Comparison of ENCODE assay signal across 9 cellular contexts in the genomic region with DNA sequence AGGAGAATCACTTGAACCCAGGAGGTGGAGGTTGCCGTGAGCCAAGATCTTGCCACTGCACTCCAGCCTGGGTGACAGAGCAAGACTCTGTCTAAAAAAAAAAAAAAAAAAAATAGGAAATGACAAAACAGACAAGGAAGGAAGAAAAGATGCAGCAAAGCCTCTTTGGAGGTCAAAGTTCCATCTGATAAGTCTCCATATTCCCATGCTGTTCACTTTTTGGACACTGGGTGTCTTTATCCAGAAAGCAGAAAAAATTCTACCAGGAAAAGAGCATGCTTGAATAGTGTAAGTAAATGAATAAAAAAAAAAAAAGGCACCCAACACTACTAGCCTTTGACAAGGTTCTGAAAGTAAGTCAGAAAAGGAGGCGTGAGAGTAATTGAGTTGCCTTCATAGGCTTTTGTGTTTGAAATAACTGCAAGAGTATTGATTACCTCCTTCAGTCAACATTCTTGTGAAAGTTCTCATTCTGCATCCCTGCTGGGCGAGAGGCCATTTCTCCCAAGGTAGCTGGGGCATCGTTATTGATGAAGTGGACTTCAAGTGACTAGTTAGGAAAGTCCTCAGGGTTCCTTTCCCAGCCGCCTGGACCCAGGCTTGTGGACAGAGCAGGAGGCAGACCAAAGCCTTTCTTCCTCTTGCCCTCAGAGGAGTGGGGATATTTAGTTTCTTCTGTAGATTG.
A peak's percentile ranks its signal among the peaks of the same experiment; 100 is the strongest.
DNase-seq lines count a peak whose midpoint lies in the region; ATAC-seq and TF ChIP-seq lines count a peak whose summit lies in the region.
"Had no signal": no experiment of that assay in that cellular context is flagged by ENCODE, and none has a peak within 500 bp of the region (broad histone marks: within the 10 kb centered on the region; RNA-seq: fewer than 3 reads in every experiment).

No MANE protein-coding gene starts in this region.

- no peaks in the 10 kb centered on the region for H3K27me3 Mint-ChIP-seq in activated CD4-positive, alpha-beta T cell treated with anti-CD3 and anti-CD28 coated beads, Interleukin-2, amount 10 ng/mL, durations not matched to agents 7 days and 5 days

- TF ChIP-seq CTCF in adrenal gland (IDR thresholded peaks at IDR 0.05), result peak in 4 of 6 experiments; percentile 10 to 39 (median 34)
- TF ChIP-seq CTCF in right lobe of liver (IDR thresholded peaks at IDR 0.05), result peak; percentile 17 to 29 (median 23)

- H3K36me3 ChIP-seq in adrenal gland (replicated peaks in 1 of 2) (no peaks in the 10 kb centered on the region), right lobe of liver (no peaks in the 10 kb centered on the region)
- H3K36me3 ChIP-seq: SJSA1 had no signal

- no peak overlapping the region for H3K27ac Mint-ChIP-seq in activated CD4-positive, alpha-beta T cell treated with anti-CD3 and anti-CD28 coated beads, Interleukin-2, amount 10 ng/mL, durations not matched to agents 7 days and 5 days

- peak; percentile 26 for DNase-seq in AG08396 (ENCODE audit: low spot score)
- peak; percentile 40 for DNase-seq in HT1080 (ENCODE audit: low read depth)
- no peak for DNase-seq in adrenal gland
- no peak for DNase-seq in right lobe of liver
- DNase-seq in stimulated activated CD4-positive, alpha-beta T cell treated with anti-CD3 and anti-CD28 coated beads, Interleukin-4, amount 100 ng/mL, for 1 hour, result no peak
- no peak for DNase-seq in kidney glomerular epithelial cell (lab: John Stamatoyannopoulos, UW)
- no peak for DNase-seq in activated CD4-positive, alpha-beta T cell treated with anti-CD3 and anti-CD28 coated beads, Interleukin-2, amount 10 ng/mL, durations not matched to agents 7 days and 5 days

- no peak for TF ChIP-seq POLR2A in adrenal gland (IDR thresholded peaks at IDR 0.05)
- no peak for TF ChIP-seq POLR2A in right lobe of liver (IDR thresholded peaks at IDR 0.05)

- peaks cover 6% of the 10 kb centered on the region for H3K4me1 Mint-ChIP-seq in activated CD4-positive, alpha-beta T cell treated with anti-CD3 and anti-CD28 coated beads, Interleukin-2, amount 10 ng/mL, durations not matched to agents 7 days and 5 days

- peak; percentile 52 to 81 (median 66) for ATAC-seq in right lobe of liver
- no peak for ATAC-seq in GM21390 (IDR thresholded peaks at IDR 0.05; ENCODE audit: unreplicated experiment)

- H3K4me3 Mint-ChIP-seq in activated CD4-positive, alpha-beta T cell treated with anti-CD3 and anti-CD28 coated beads, Interleukin-2, amount 10 ng/mL, durations not matched to agents 7 days and 5 days, result no peak overlapping the region

- H3K27ac ChIP-seq in adrenal gland (no peak overlapping the region), right lobe of liver (no peak overlapping the region)
- H3K27ac ChIP-seq: SJSA1 had no signal

- H3K27me3 ChIP-seq in adrenal gland, result no peaks in the 10 kb centered on the region
- no peaks in the 10 kb centered on the region for H3K27me3 ChIP-seq in right lobe of liver
- H3K27me3 ChIP-seq: SJSA1 had no signal

- intact Hi-C loops in adrenal gland (cut with DNase I) (loop anchor here in 1 of 2 donors (10.0 kb wide), 1 partner anchor 175 kb away; no protein-coding TSS in a partner anchor), right lobe of liver (cut with DNase I) (no loop called here)

- H3K36me3 Mint-ChIP-seq in activated CD4-positive, alpha-beta T cell treated with anti-CD3 and anti-CD28 coated beads, Interleukin-2, amount 10 ng/mL, durations not matched to agents 7 days and 5 days (ENCODE audit: low read depth), result no peaks in the 10 kb centered on the region

- POLR2A ChIA-PET in activated CD4-positive, alpha-beta T cell treated with anti-CD3 and anti-CD28 coated beads, Interleukin-2, amount 10 ng/mL, durations not matched to agents 7 days and 5 days (lab: Charles Lee), result no interaction called here

- H3K9me3 ChIP-seq in adrenal gland (replicated peaks in 1 of 3), result no peaks in the 10 kb centered on the region
- no peaks in the 10 kb centered on the region for H3K9me3 ChIP-seq in right lobe of liver
- H3K9me3 ChIP-seq: SJSA1 had no signal

- no peaks in the 10 kb centered on the region for H3K9me3 Mint-ChIP-seq in activated CD4-positive, alpha-beta T cell treated with anti-CD3 and anti-CD28 coated beads, Interleukin-2, amount 10 ng/mL, durations not matched to agents 7 days and 5 days

- H3K4me1 ChIP-seq in adrenal gland (replicated peaks in 1 of 2), result no peaks in the 10 kb centered on the region
- H3K4me1 ChIP-seq in right lobe of liver, result peaks cover 0 to 6% (median 0%) of the 10 kb centered on the region in 4 donors
- H3K4me1 ChIP-seq: SJSA1 had no signal

- WGBS in adrenal gland, 4 donors, result 83 to 95% (median 90%) methylated on average over 5 of the region's 5 CpGs
- 46% methylated on average over 4 of the region's 5 CpGs for WGBS in right lobe of liver (ENCODE audit: insufficient coverage, low coverage, low lambda C conversion rate, missing lambda C conversion rate)

- CTCF ChIA-PET in activated CD4-positive, alpha-beta T cell treated with anti-CD3 and anti-CD28 coated beads, Interleukin-2, amount 10 ng/mL, durations not matched to agents 7 days and 5 days (lab: Charles Lee), result interaction anchor here (0.7 to 1.6 kb wide), 3 partner anchors 10 to 415 kb away, joined by 3 to 6 read pairs (median 3); no protein-coding TSS in a partner anchor

- H3K4me3 ChIP-seq in adrenal gland (no peak overlapping the region), right lobe of liver (no peak overlapping the region)
- H3K4me3 ChIP-seq: SJSA1 had no signal

Comparison
In these comparisons a context has a peak if more than half of its experiments do, and no peak if none do; other contexts are left out.
1. DNase-seq: peak in AG08396 (single experiment) and HT1080 (single experiment); none in adrenal gland (0 of 7), right lobe of liver (0 of 3), stimulated activated CD4-positive, alpha-beta T cell treated with anti-CD3 and anti-CD28 coated beads, Interleukin-4, amount 100 ng/mL, for 1 hour (single experiment), kidney glomerular epithelial cell (single experiment) and activated CD4-positive, alpha-beta T cell treated with anti-CD3 and anti-CD28 coated beads, Interleukin-2, amount 10 ng/mL, durations not matched to agents 7 days and 5 days (single experiment).